ENCODE assay signal across 8 cellular contexts in genomic region chr18:12904012-12904516, GRCh38. TPM values are rescaled to one million over a fixed set of nuclear protein-coding genes. Genes with fewer than 3 reads are reported as not detected.
A peak's percentile ranks its signal among the peaks of the same experiment; 100 is the strongest.
DNase-seq lines count a peak whose midpoint lies in the region; ATAC-seq and TF ChIP-seq lines count a peak whose summit lies in the region.
"Had no signal": no experiment of that assay in that cellular context is flagged by ENCODE, and none has a peak within 500 bp of the region (broad histone marks: within the 10 kb centered on the region; RNA-seq: fewer than 3 reads in every experiment).

No MANE protein-coding gene starts in this region.

- peak; percentile 62 to 63 for DNase-seq in activated CD4-positive, alpha-beta T cell treated with anti-CD3 and anti-CD28 coated beads, Interleukin-2, amount 50 U/mL, for 48 hours
- DNase-seq in fibroblast of the aortic adventitia (ENCODE audit: low read depth): peak; percentile 51
- DNase-seq in stimulated activated CD4-positive, alpha-beta T cell treated with anti-CD3 and anti-CD28 coated beads, Interleukin-4, amount 100 ng/mL, for 24 hours: peak; percentile 38
- no peak for DNase-seq in PC-9
- no peak for DNase-seq in medulla oblongata (ENCODE audit: extremely low spot score)
- DNase-seq: PC-3 had no signal

- H3K9me3 ChIP-seq in Loucy (ENCODE audit: insufficient read depth, low read depth, low read length): no peaks in the 10 kb centered on the region
- H3K9me3 ChIP-seq in PC-9 (ENCODE audit: insufficient read depth, low read depth): no peaks in the 10 kb centered on the region

- H2AFZ ChIP-seq in Loucy (ENCODE audit: low read length): peak overlapping the region; percentile 56; the same call in 1 of the 2 replicates
- no peak overlapping the region for H2AFZ ChIP-seq in PC-9

- H3K4me3 ChIP-seq in Loucy (ENCODE audit: low read length, poor library complexity, severe bottlenecking) (no peak overlapping the region), fibroblast of the aortic adventitia (ENCODE audit: low read depth, low read length) (no peak overlapping the region), PC-9 (no peak overlapping the region)

- intact Hi-C loops in PC-9 (cut with micrococcal nuclease; ENCODE audit: unreplicated experiment): no loop called here

- no peak overlapping the region for H3K27ac ChIP-seq in PC-9

- no peaks in the 10 kb centered on the region for H3K36me3 ChIP-seq in Loucy (ENCODE audit: insufficient read depth, low read length)
- H3K36me3 ChIP-seq in PC-9 (ENCODE audit: low read depth): no peaks in the 10 kb centered on the region

- no peak overlapping the region for H3K9ac ChIP-seq in Loucy (ENCODE audit: low read depth, low read length, poor library complexity, severe bottlenecking)

- POLR2A ChIA-PET in PC-9 (lab: Charles Lee; ENCODE audit: unreplicated experiment): interaction anchor here (0.5 kb wide), 2 partner anchors 64 to 164 kb away, joined by 5 read pairs; no protein-coding TSS in a partner anchor

- H4K20me1 ChIP-seq in Loucy (ENCODE audit: insufficient read depth, low read length, poor library complexity, severe bottlenecking) (no peaks in the 10 kb centered on the region), PC-9 (ENCODE audit: insufficient read depth) (no peaks in the 10 kb centered on the region)

- no peak for ATAC-seq in GM18517 (IDR thresholded peaks at IDR 0.05; ENCODE audit: unreplicated experiment)
- ATAC-seq: PC-3 had no signal

- H3K4me2 ChIP-seq in Loucy (ENCODE audit: low read depth, low read length, poor library complexity, severe bottlenecking) (no peak overlapping the region), PC-9 (no peak overlapping the region)

- H3F3A ChIP-seq in Loucy (ENCODE audit: low read depth): no peaks in the 10 kb centered on the region
- H3F3A ChIP-seq in PC-9 (ENCODE audit: insufficient read depth, low read depth): no peaks in the 10 kb centered on the region

- TF ChIP-seq CTCF in Loucy (conservative IDR thresholded peaks at IDR 0.05; ENCODE audit: low read length): no peak
- no peak for TF ChIP-seq CTCF in fibroblast of the aortic adventitia (IDR thresholded peaks at IDR 0.05; ENCODE audit: insufficient read depth, low read length)
- TF ChIP-seq CTCF in PC-9 (conservative IDR thresholded peaks at IDR 0.05): no peak

- no peaks in the 10 kb centered on the region for H3K9me2 ChIP-seq in Loucy (replicated peaks; ENCODE audit: low read depth, low read length)
- H3K9me2 ChIP-seq in PC-9 (ENCODE audit: insufficient read depth): no peaks in the 10 kb centered on the region

- BruUV-seq in PC-9 (replicated peaks; lab: Mats Ljungman, UMichigan): no TSS peak

- CTCF ChIA-PET in PC-9 (lab: Charles Lee): interaction anchor here (0.6 kb wide), 1 partner anchor 126 kb away, joined by 4 read pairs; no protein-coding TSS in a partner anchor

- H3K79me2 ChIP-seq in Loucy (ENCODE audit: insufficient read depth, low read length) (no peaks in the 10 kb centered on the region), PC-9 (ENCODE audit: low read depth) (no peaks in the 10 kb centered on the region)

- H3K4me1 ChIP-seq in Loucy (ENCODE audit: insufficient read depth, low read length, poor library complexity, severe bottlenecking): no peaks in the 10 kb centered on the region
- no peaks in the 10 kb centered on the region for H3K4me1 ChIP-seq in PC-9 (replicated peaks; ENCODE audit: insufficient read depth)

- H3K27me3 ChIP-seq in Loucy (ENCODE audit: insufficient read depth, low read length, poor library complexity, severe bottlenecking): no peaks in the 10 kb centered on the region
- no peaks in the 10 kb centered on the region; the same call in 1 of the 2 replicates for H3K27me3 ChIP-seq in PC-9 (ENCODE audit: insufficient read depth, low read depth)

RNA-seq across cellular contexts. Expression of gene PTPN2, which starts 20.0 kb away (rescaled TPM):
- total RNA-seq in fibroblast of the aortic adventitia (ENCODE audit: low replicate concordance) (29.4 and 41.5 TPM in 2 replicates), PC-9 (2021) (77.2 and 78.1 TPM in 2 replicates)

RNA-seq across cellular contexts. Expression of gene SEH1L, which starts 43.7 kb away (rescaled TPM):
- 52.2 and 68.8 TPM in 2 replicates for total RNA-seq in fibroblast of the aortic adventitia (ENCODE audit: low replicate concordance)
- 98.3 and 101 TPM in 2 replicates for total RNA-seq in PC-9 (2021)

Comparison
In these comparisons a context has a peak if more than half of its experiments do, and no peak if none do; other contexts are left out.
1. DNase-seq: peak in activated CD4-positive, alpha-beta T cell treated with anti-CD3 and anti-CD28 coated beads, Interleukin-2, amount 50 U/mL, for 48 hours (2 of 2), fibroblast of the aortic adventitia (single experiment) and stimulated activated CD4-positive, alpha-beta T cell treated with anti-CD3 and anti-CD28 coated beads, Interleukin-4, amount 100 ng/mL, for 24 hours (single experiment); none in PC-9 (0 of 2) and medulla oblongata (single experiment).